Comparison of ENCODE assay signal across 16 cellular contexts in the genomic region with DNA sequence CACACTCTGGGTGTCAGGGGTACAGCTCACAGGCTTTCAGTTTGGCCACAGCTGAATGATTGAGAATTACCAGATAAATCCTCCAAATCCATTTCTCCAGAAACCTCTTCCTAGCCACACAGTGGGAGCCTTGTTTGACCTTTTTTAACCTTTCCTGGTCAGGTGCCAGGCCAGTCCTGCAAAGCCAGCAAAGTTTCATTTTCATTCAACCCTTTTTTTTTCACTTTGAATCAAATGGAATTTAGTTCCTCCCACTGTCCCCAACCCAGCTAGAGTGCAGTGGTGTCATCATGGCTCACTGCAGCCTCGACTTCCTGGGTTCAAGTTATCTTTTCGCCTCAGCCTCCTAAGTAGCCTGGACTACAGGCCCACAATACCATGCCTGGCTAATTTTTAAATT.
DNase-seq lines count a peak whose midpoint lies in the region; ATAC-seq, FAIRE-seq and TF ChIP-seq lines count a peak whose summit lies in the region.
"Had no signal": no experiment of that assay in that cellular context is flagged by ENCODE, and none has a peak within 500 bp of the region (broad histone marks: within the 10 kb centered on the region; RNA-seq: fewer than 3 reads in every experiment).

No MANE protein-coding gene starts in this region.

- TF ChIP-seq CTCF in liver (IDR thresholded peaks at IDR 0.05; ENCODE audit: low read depth, low read length, missing input control): no peak
- TF ChIP-seq CTCF in HepG2 (CRISPR knock-in tag; IDR thresholded peaks at IDR 0.05): no peak
- TF ChIP-seq CTCF in thyroid gland (IDR thresholded peaks at IDR 0.05): no peak

- peaks cover 0 to 6% (median 0%) of the 10 kb centered on the region in 4 donors for H3K4me1 ChIP-seq in liver (ENCODE audit: control insufficient read depth in 4 of 4, insufficient read depth in 4 of 4, low read length in 3 of 4)
- H3K4me1 ChIP-seq in HepG2 (ENCODE audit: insufficient read depth, low read length): no peaks in the 10 kb centered on the region
- peaks cover 0 to 4% of the 10 kb centered on the region in 2 donors for H3K4me1 ChIP-seq in thyroid gland
- H3K4me1 ChIP-seq: A549, Caco-2 had no signal

- TF ChIP-seq EP300 in HepG2 (IDR thresholded peaks at IDR 0.05; ENCODE audit: low read depth in 2 of 2, low read length in 2 of 2): no peak
- TF ChIP-seq EP300 in HepG2 (CRISPR knock-in tag; IDR thresholded peaks at IDR 0.05; ENCODE audit: borderline replicate concordance): no peak

- H3K27ac ChIP-seq in liver (ENCODE audit: low read depth in 1 of 2, low read length in 2 of 2) (no peak overlapping the region), HepG2 (ENCODE audit: extremely low read length, insufficient read depth, low read length) (no peak overlapping the region), thyroid gland (no peak overlapping the region)
- H3K27ac ChIP-seq: A549 had no signal

- no peak overlapping the region for H3K9ac ChIP-seq in liver (ENCODE audit: low read depth in 1 of 2, low read length in 2 of 2)
- H3K9ac ChIP-seq in HepG2 (ENCODE audit: insufficient read depth, low read depth, low read length): no peak overlapping the region

- intact Hi-C loops in HepG2 (cut with micrococcal nuclease; ENCODE audit: unreplicated experiment) (no loop called here), thyroid gland (cut with DNase I) (no loop called here)

- H2AFZ ChIP-seq in HepG2 (ENCODE audit: low read length): no peak overlapping the region

- in situ Hi-C loops in HepG2 (cut with HindIII; ENCODE audit: extremely low pct_ligation_motif_present, low pct_unique_long_range_greater_than_20kb): no loop called here

- CTCF ChIA-PET in HepG2 (lab: Yijun Ruan, JAX; ENCODE audit: low intra/inter-chr PET ratio, low total read pairs): no interaction called here

- no peak for DNase-seq in HepG2 (ENCODE audit: low spot score)
- DNase-seq in thyroid gland: peak; percentile 15 to 32
- DNase-seq in stimulated activated CD8-positive, alpha-beta memory T cell treated with anti-CD3 and anti-CD28 coated beads, Interleukin-4, amount 100 ng/mL, for 48 hours: no peak
- no peak for DNase-seq in glomerular visceral epithelial cell (ENCODE audit: extremely low spot score)
- DNase-seq: Caco-2, H9, NCI-H1105 treated with DMSO at 0.1 percent for 48 hours, NCI-H187 treated with DMSO at 0.1 percent for 48 hours, NCI-H446, NCI-H748 treated with DMSO at 0.1 percent for 48 hours had no signal

- H4K20me1 ChIP-seq in HepG2 (ENCODE audit: insufficient read depth, low read length): no peaks in the 10 kb centered on the region

- no TSS peak for BruUV-seq in HepG2 (replicated peaks; lab: Mats Ljungman, UMichigan)

- WGBS in liver: 70% methylated on average over 2 of the region's 2 CpGs
- 95% methylated on average over 2 of the region's 2 CpGs for WGBS in HepG2 (ENCODE audit: low lambda C conversion rate)
- 85 to 96% methylated on average over 2 of the region's 2 CpGs for WGBS in thyroid gland, 2 donors

- no peak overlapping the region for H3K27ac Mint-ChIP-seq in activated T-helper 17 cell treated with anti-CD3 and anti-CD28 coated beads, Interleukin-2, amount 50 U/mL, for 72 hours
- H3K27ac Mint-ChIP-seq: H9 had no signal

- no peak overlapping the region for H3K4me3 ChIP-seq in liver (ENCODE audit: low read depth in 1 of 3, low read length in 3 of 3)
- no peak overlapping the region for H3K4me3 ChIP-seq in HepG2 (replicated peaks in 1 of 3; ENCODE audit: insufficient read depth in 1 of 3, low read depth in 2 of 3, low read length in 3 of 3)
- no peak overlapping the region for H3K4me3 ChIP-seq in thyroid gland (replicated peaks in 1 of 3)
- H3K4me3 ChIP-seq: A549 had no signal

- TF ChIP-seq POLR2A in HepG2 (IDR thresholded peaks at IDR 0.05; ENCODE audit: insufficient read depth in 1 of 2, low read depth in 2 of 2, low read length in 2 of 2) (no peak), thyroid gland (IDR thresholded peaks at IDR 0.05) (no peak)

- no peak overlapping the region for H3K4me2 ChIP-seq in HepG2 (ENCODE audit: low read depth, low read length)
- H3K4me2 ChIP-seq: A549 had no signal

- no peaks in the 10 kb centered on the region for H3K9me3 Mint-ChIP-seq in activated T-helper 17 cell treated with anti-CD3 and anti-CD28 coated beads, Interleukin-2, amount 50 U/mL, for 72 hours

- H3K9me3 ChIP-seq in liver (ENCODE audit: control insufficient read depth in 4 of 4, low read length in 3 of 4) (no peaks in the 10 kb centered on the region), HepG2 (ENCODE audit: low read length) (no peaks in the 10 kb centered on the region), thyroid gland (no peaks in the 10 kb centered on the region)
- H3K9me3 ChIP-seq: A549, Caco-2 had no signal

- H3K79me2 ChIP-seq in HepG2 (ENCODE audit: insufficient read depth, low read length): no peaks in the 10 kb centered on the region

- no peaks in the 10 kb centered on the region for H3K27me3 Mint-ChIP-seq in activated T-helper 17 cell treated with anti-CD3 and anti-CD28 coated beads, Interleukin-2, amount 50 U/mL, for 72 hours

- H3K36me3 ChIP-seq in liver (ENCODE audit: control insufficient read depth in 4 of 4, insufficient read depth in 3 of 4, low read depth in 1 of 4, low read length in 3 of 4): peaks cover 0 to 16% (median 1%) of the 10 kb centered on the region in 4 donors
- H3K36me3 ChIP-seq in HepG2 (replicated peaks in 1 of 2; ENCODE audit: control insufficient read depth in 1 of 2, insufficient read depth in 2 of 2, low read length in 2 of 2): no peaks in the 10 kb centered on the region
- peaks cover 0 to 14% of the 10 kb centered on the region in 2 donors for H3K36me3 ChIP-seq in thyroid gland

- no peak overlapping the region for H3K4me3 Mint-ChIP-seq in activated T-helper 17 cell treated with anti-CD3 and anti-CD28 coated beads, Interleukin-2, amount 50 U/mL, for 72 hours
- H3K4me3 Mint-ChIP-seq: CD14-positive monocyte, H9 had no signal

- ATAC-seq in HepG2: no peak
- peak; percentile 46 for ATAC-seq in HG02884 (IDR thresholded peaks at IDR 0.05; ENCODE audit: unreplicated experiment)
- peak; percentile 28 for ATAC-seq in activated T-helper 17 cell treated with anti-CD3 and anti-CD28 coated beads, Interleukin-2, amount 50 U/mL, for 72 hours (replicated peaks)
- ATAC-seq in GM21529 (IDR thresholded peaks at IDR 0.05; ENCODE audit: unreplicated experiment): no peak
- ATAC-seq: A549 had no signal

- no peak for TF ChIP-seq RAD21 in liver (IDR thresholded peaks at IDR 0.05)
- TF ChIP-seq RAD21 in HepG2 (CRISPR knock-in tag; IDR thresholded peaks at IDR 0.05): no peak

- H3K36me3 Mint-ChIP-seq in activated T-helper 17 cell treated with anti-CD3 and anti-CD28 coated beads, Interleukin-2, amount 50 U/mL, for 72 hours (ENCODE audit: low read depth): peaks cover 35% of the 10 kb centered on the region

- POLR2A ChIA-PET in HepG2 (lab: Yijun Ruan, JAX): no interaction called here

- FAIRE-seq in HepG2 (lab: Jason Lieb, UNC): no peak
- FAIRE-seq: A549 had no signal

- H3K27me3 ChIP-seq in liver (ENCODE audit: control insufficient read depth in 4 of 4, insufficient read depth in 4 of 4, low read length in 3 of 4) (no peaks in the 10 kb centered on the region), HepG2 (ENCODE audit: control insufficient read depth in 1 of 2, insufficient read depth in 2 of 2, low read length in 2 of 2) (no peaks in the 10 kb centered on the region), thyroid gland (no peaks in the 10 kb centered on the region)

- H3K4me1 Mint-ChIP-seq in activated T-helper 17 cell treated with anti-CD3 and anti-CD28 coated beads, Interleukin-2, amount 50 U/mL, for 72 hours: no peaks in the 10 kb centered on the region
- H3K4me1 Mint-ChIP-seq: CD14-positive monocyte had no signal

TF ChIP-seq in liver, 16 proteins besides CTCF, POLR2A, EP300 and RAD21 (continues in another document):
- no peak for TF ChIP-seq EGR1 (IDR thresholded peaks at IDR 0.05; ENCODE audit: low read depth in 2 of 2)
- TF ChIP-seq, protein P1, sequence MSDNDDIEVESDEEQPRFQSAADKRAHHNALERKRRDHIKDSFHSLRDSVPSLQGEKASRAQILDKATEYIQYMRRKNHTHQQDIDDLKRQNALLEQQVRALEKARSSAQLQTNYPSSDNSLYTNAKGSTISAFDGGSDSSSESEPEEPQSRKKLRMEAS (IDR thresholded peaks at IDR 0.05): no peak
- TF ChIP-seq, protein P2, sequence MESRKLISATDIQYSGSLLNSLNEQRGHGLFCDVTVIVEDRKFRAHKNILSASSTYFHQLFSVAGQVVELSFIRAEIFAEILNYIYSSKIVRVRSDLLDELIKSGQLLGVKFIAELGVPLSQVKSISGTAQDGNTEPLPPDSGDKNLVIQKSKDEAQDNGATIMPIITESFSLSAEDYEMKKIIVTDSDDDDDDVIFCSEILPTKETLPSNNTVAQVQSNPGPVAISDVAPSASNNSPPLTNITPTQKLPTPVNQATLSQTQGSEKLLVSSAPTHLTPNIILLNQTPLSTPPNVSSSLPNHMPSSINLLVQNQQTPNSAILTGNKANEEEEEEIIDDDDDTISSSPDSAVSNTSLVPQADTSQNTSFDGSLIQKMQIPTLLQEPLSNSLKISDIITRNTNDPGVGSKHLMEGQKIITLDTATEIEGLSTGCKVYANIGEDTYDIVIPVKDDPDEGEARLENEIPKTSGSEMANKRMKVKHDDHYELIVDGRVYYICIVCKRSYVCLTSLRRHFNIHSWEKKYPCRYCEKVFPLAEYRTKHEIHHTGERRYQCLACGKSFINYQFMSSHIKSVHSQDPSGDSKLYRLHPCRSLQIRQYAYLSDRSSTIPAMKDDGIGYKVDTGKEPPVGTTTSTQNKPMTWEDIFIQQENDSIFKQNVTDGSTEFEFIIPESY (IDR thresholded peaks at IDR 0.05): no peak

TF ChIP-seq in HepG2, 621 proteins besides CTCF, POLR2A, EP300 and RAD21 (continues in another document):
- TF ChIP-seq ZNF274 (CRISPR knock-in tag; IDR thresholded peaks at IDR 0.05): no peak
- no peak for TF ChIP-seq ZNF230 (CRISPR knock-in tag; IDR thresholded peaks at IDR 0.05)
- TF ChIP-seq, protein P3, sequence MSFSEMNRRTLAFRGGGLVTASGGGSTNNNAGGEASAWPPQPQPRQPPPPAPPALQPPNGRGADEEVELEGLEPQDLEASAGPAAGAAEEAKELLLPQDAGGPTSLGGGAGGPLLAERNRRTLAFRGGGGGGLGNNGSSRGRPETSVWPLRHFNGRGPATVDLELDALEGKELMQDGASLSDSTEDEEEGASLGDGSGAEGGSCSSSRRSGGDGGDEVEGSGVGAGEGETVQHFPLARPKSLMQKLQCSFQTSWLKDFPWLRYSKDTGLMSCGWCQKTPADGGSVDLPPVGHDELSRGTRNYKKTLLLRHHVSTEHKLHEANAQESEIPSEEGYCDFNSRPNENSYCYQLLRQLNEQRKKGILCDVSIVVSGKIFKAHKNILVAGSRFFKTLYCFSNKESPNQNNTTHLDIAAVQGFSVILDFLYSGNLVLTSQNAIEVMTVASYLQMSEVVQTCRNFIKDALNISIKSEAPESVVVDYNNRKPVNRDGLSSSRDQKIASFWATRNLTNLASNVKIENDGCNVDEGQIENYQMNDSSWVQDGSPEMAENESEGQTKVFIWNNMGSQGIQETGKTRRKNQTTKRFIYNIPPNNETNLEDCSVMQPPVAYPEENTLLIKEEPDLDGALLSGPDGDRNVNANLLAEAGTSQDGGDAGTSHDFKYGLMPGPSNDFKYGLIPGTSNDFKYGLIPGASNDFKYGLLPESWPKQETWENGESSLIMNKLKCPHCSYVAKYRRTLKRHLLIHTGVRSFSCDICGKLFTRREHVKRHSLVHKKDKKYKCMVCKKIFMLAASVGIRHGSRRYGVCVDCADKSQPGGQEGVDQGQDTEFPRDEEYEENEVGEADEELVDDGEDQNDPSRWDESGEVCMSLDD (CRISPR knock-in tag; IDR thresholded peaks at IDR 0.05; ENCODE audit: borderline replicate concordance): no peak

Comparison
In these comparisons a context has a peak if more than half of its experiments do, and no peak if none do; other contexts are left out.
1. ATAC-seq: peak in HG02884 (single experiment) and activated T-helper 17 cell treated with anti-CD3 and anti-CD28 coated beads, Interleukin-2, amount 50 U/mL, for 72 hours (single experiment); none in HepG2 (single experiment) and GM21529 (single experiment).
2. DNase-seq: peak in thyroid gland (2 of 2); none in HepG2 (single experiment), stimulated activated CD8-positive, alpha-beta memory T cell treated with anti-CD3 and anti-CD28 coated beads, Interleukin-4, amount 100 ng/mL, for 48 hours (single experiment) and glomerular visceral epithelial cell (single experiment).